ENCODE assay signal across 8 cellular contexts in the genomic region with DNA sequence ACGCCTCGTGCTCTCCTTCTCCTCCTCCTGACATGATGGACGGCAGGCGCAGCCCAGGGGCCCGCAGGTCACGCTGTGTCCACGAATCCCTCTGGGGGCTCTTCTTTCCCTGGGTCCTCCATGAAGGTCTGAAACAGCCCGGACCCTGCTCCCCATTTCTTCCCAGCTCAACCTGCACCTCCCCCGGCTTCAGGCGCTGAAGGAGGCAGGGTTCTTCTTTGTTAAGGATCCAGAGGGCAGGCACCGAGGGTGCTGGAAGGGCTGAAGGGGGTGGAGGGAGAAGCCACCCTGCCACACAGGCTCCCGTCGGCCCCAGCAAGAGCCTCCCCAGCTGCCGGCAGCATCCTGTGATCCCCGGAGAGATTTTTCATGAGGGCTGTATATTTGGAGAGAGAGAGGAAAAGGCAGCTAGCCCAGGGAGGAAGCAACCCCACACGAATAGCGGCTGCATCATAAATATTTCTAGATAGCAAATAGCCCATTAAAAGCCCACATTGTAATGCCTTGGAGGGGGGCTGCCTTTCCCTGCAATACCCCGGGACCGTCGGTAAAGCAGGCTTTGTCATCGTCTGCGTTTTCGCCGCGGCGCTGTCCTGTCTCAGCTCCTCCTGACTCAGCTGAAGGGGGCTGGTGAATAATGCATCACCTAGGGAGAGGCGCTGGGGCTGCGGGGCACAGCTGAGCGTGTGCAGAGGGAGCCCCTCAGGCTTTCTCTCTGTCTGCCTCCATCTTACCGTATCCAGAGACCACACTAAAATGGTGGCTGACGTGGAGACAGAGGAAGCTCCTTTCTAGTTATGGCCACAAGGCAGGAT.
DNase-seq lines count a peak whose midpoint lies in the region; ATAC-seq lines count a peak whose summit lies in the region.

No MANE protein-coding gene starts in this region.

- peaks cover 2% of the 10 kb centered on the region; the same call in 1 of the 2 replicates for H3K27me3 ChIP-seq in H7 (ENCODE audit: control insufficient read depth, insufficient read depth, low read length)

- no peaks in the 10 kb centered on the region for H3K36me3 ChIP-seq in H7 (replicated peaks; ENCODE audit: control insufficient read depth, insufficient read depth, low read length)

- H3K4me3 ChIP-seq in H7 (ENCODE audit: insufficient read depth, low read depth, low read length) = peak overlapping the region; percentile 26

- DNase-seq in H7 (peak; percentile 73), NCI-H524 treated with DMSO at 0.1 percent for 48 hours (lab: John Stamatoyannopoulos, UW) (peak; percentile 52), globus pallidus (ENCODE audit: low spot score) (peak; percentile 63), pons (ENCODE audit: low spot score) (peak; percentile 64), AG08396 (ENCODE audit: low spot score) (no peak)
- no peak for DNase-seq in activated CD8-positive, alpha-beta memory T cell treated with anti-CD3 and anti-CD28 coated beads, Interleukin-2, amount 50 U/mL, for 48 hours

- ATAC-seq in HG03196 (IDR thresholded peaks at IDR 0.05; ENCODE audit: unreplicated experiment) = no peak
- ATAC-seq in HG02970 (IDR thresholded peaks at IDR 0.05; ENCODE audit: low FRiP score, unreplicated experiment) = no peak

Comparison
In these comparisons a context has a peak if more than half of its experiments do, and no peak if none do; other contexts are left out.
1. DNase-seq: peak in H7 (single experiment), NCI-H524 treated with DMSO at 0.1 percent for 48 hours (single experiment), globus pallidus (single experiment) and pons (single experiment); none in AG08396 (single experiment) and activated CD8-positive, alpha-beta memory T cell treated with anti-CD3 and anti-CD28 coated beads, Interleukin-2, amount 50 U/mL, for 48 hours (single experiment).